ENCODE assay signal across 19 cellular contexts in genomic region chr15:72786244-72786641, GRCh38. TPM values are rescaled to one million over a fixed set of nuclear protein-coding genes. Genes with fewer than 3 reads are reported as not detected.
DNase-seq lines count a peak whose midpoint lies in the region; ATAC-seq, FAIRE-seq and TF ChIP-seq lines count a peak whose summit lies in the region.
"Had no signal": no experiment of that assay in that cellular context is flagged by ENCODE, and none has a peak within 500 bp of the region (broad histone marks: within the 10 kb centered on the region; RNA-seq: fewer than 3 reads in every experiment).

No MANE protein-coding gene starts in this region.

- H3K4me1 ChIP-seq in Loucy (ENCODE audit: insufficient read depth, low read length, poor library complexity, severe bottlenecking) (peaks cover 23% of the 10 kb centered on the region), osteoblast (ENCODE audit: insufficient read depth, low read length) (peaks cover 49% of the 10 kb centered on the region), mesendoderm (ENCODE audit: control insufficient read depth, low read depth, low read length) (no peaks in the 10 kb centered on the region)

- H3K4me2 ChIP-seq in Loucy (ENCODE audit: low read depth, low read length, poor library complexity, severe bottlenecking) (no peak overlapping the region), osteoblast (ENCODE audit: insufficient read depth, low read length) (no peak overlapping the region), mesendoderm (ENCODE audit: low read length) (no peak overlapping the region)

- no peak overlapping the region for H2AK5ac ChIP-seq in mesendoderm (ENCODE audit: low read length)

- no peak overlapping the region for H2BK15ac ChIP-seq in mesendoderm (replicated peaks; ENCODE audit: low read depth)

- no peaks in the 10 kb centered on the region for H3K9me3 ChIP-seq in Loucy (ENCODE audit: insufficient read depth, low read depth, low read length)
- H3K9me3 ChIP-seq in osteoblast (ENCODE audit: low read depth, low read length), result no peaks in the 10 kb centered on the region
- H3K9me3 ChIP-seq: thyroid gland had no signal

- peaks cover 35% of the 10 kb centered on the region for H3K4me1 Mint-ChIP-seq in T-helper 1 cell treated with Interleukin-12 subunit alpha and Interleukin-12 subunit beta and Interleukin-4 antibody, amounts not matched to agents 30 μg/mL and 1 μg/mL, for 36 hours (ENCODE audit: low read depth)

- H3K4ac ChIP-seq in mesendoderm (ENCODE audit: low read depth, low read length), result no peak overlapping the region

- H3K27me3 ChIP-seq in Loucy (ENCODE audit: insufficient read depth, low read length, poor library complexity, severe bottlenecking) (no peaks in the 10 kb centered on the region), osteoblast (ENCODE audit: insufficient read depth, low read length) (no peaks in the 10 kb centered on the region), mesendoderm (ENCODE audit: insufficient read depth, low read length, poor library complexity) (no peaks in the 10 kb centered on the region)
- H3K27me3 ChIP-seq: thyroid gland had no signal

- H3K9ac ChIP-seq in Loucy (ENCODE audit: low read depth, low read length, poor library complexity, severe bottlenecking), result no peak overlapping the region
- no peak overlapping the region for H3K9ac ChIP-seq in mesendoderm (ENCODE audit: low read length)

- peak overlapping the region; percentile 83 for H3K27ac Mint-ChIP-seq in T-helper 1 cell treated with Interleukin-12 subunit alpha and Interleukin-12 subunit beta and Interleukin-4 antibody, amounts not matched to agents 30 μg/mL and 1 μg/mL, for 36 hours

- no peak overlapping the region for H3K18ac ChIP-seq in mesendoderm (ENCODE audit: low read length)

- no peak overlapping the region for H3K23ac ChIP-seq in mesendoderm (ENCODE audit: low read length)

- peaks cover 6% of the 10 kb centered on the region for H3K36me3 Mint-ChIP-seq in T-helper 1 cell treated with Interleukin-12 subunit alpha and Interleukin-12 subunit beta and Interleukin-4 antibody, amounts not matched to agents 30 μg/mL and 1 μg/mL, for 36 hours (ENCODE audit: low read depth)

- no peak overlapping the region for H2BK120ac ChIP-seq in mesendoderm (ENCODE audit: low read depth, low read length)

- H3K79me1 ChIP-seq in mesendoderm (ENCODE audit: low read length), result peaks cover 10% of the 10 kb centered on the region

- H3K4me3 ChIP-seq in Loucy (ENCODE audit: low read length, poor library complexity, severe bottlenecking), result no peak overlapping the region
- no peak overlapping the region for H3K4me3 ChIP-seq in osteoblast (ENCODE audit: insufficient read depth, low read length)
- H3K4me3 ChIP-seq in mesendoderm (ENCODE audit: low read length), result no peak overlapping the region
- H3K4me3 ChIP-seq: thyroid gland had no signal

- H3K4me3 Mint-ChIP-seq in T-helper 1 cell treated with Interleukin-12 subunit alpha and Interleukin-12 subunit beta and Interleukin-4 antibody, amounts not matched to agents 30 μg/mL and 1 μg/mL, for 36 hours, result no peak overlapping the region

- H4K20me1 ChIP-seq in Loucy (ENCODE audit: insufficient read depth, low read length, poor library complexity, severe bottlenecking) (peaks cover 16% of the 10 kb centered on the region), osteoblast (ENCODE audit: insufficient read depth, low read length) (peaks cover 2% of the 10 kb centered on the region)

- H3K9me3 Mint-ChIP-seq in T-helper 1 cell treated with Interleukin-12 subunit alpha and Interleukin-12 subunit beta and Interleukin-4 antibody, amounts not matched to agents 30 μg/mL and 1 μg/mL, for 36 hours, result no peaks in the 10 kb centered on the region
- H3K9me3 Mint-ChIP-seq: naive thymus-derived CD8-positive, alpha-beta T cell had no signal

- DNase-seq in T-helper 1 cell (no peak), osteoblast (ENCODE audit: insufficient read length, low spot score, missing footprints) (no peak), H54 (ENCODE audit: insufficient read length, low spot score) (no peak), mesendoderm (no peak)
- DNase-seq: central memory CD4-positive, alpha-beta T cell; islet precursor cell; mammary epithelial cell; MM.1S; NCI-H187 treated with DMSO at 0.1 percent for 48 hours; NCI-H446; NK-92 treated with Interleukin-12 subunit alpha and Interleukin-12 subunit beta, amount 100 ng/mL, for 24 hours; thyroid gland had no signal

- H3K56ac ChIP-seq in mesendoderm (ENCODE audit: low read length), result no peak overlapping the region

- no peak for FAIRE-seq in H54 (lab: Jason Lieb, UNC)
- FAIRE-seq: endometrium, HTR-8/SVneo had no signal

- no peak for TF ChIP-seq POLR2A in H54 (IDR thresholded peaks at IDR 0.05; ENCODE audit: low read depth, low read length)

- H3K27ac ChIP-seq in cingulate gyrus (ENCODE audit: low read depth, low read length) (peak overlapping the region; percentile 70), osteoblast (ENCODE audit: low read depth, low read length) (peak overlapping the region; percentile 94), mesendoderm (ENCODE audit: low read depth, low read length) (no peak overlapping the region)
- H3K27ac ChIP-seq: thyroid gland had no signal

- ATAC-seq in HG03521 (IDR thresholded peaks at IDR 0.05; ENCODE audit: unreplicated experiment), result no peak
- ATAC-seq: naive thymus-derived CD8-positive, alpha-beta T cell had no signal

- TF ChIP-seq CTCF in Loucy (conservative IDR thresholded peaks at IDR 0.05; ENCODE audit: low read length) (no peak), osteoblast (IDR thresholded peaks at IDR 0.05; ENCODE audit: extremely low read depth, low read depth, low read length) (no peak)

- peaks cover 22% of the 10 kb centered on the region for H3K79me2 ChIP-seq in Loucy (ENCODE audit: insufficient read depth, low read length)
- peaks cover 23% of the 10 kb centered on the region for H3K79me2 ChIP-seq in osteoblast (ENCODE audit: insufficient read depth, low read length)
- peaks cover 20% of the 10 kb centered on the region for H3K79me2 ChIP-seq in mesendoderm (ENCODE audit: control insufficient read depth, insufficient read depth, low read length)

- H2AFZ ChIP-seq in Loucy (ENCODE audit: low read length) (peak overlapping the region; percentile 45), osteoblast (ENCODE audit: low read length) (peak overlapping the region; percentile 98)

- H3F3A ChIP-seq in Loucy (ENCODE audit: low read depth), result no peaks in the 10 kb centered on the region

- no peak overlapping the region for H2BK5ac ChIP-seq in mesendoderm (ENCODE audit: low read length)

- H3K36me3 ChIP-seq in Loucy (ENCODE audit: insufficient read depth, low read length), result no peaks in the 10 kb centered on the region
- peaks cover 6% of the 10 kb centered on the region for H3K36me3 ChIP-seq in osteoblast (ENCODE audit: insufficient read depth, low read length)
- no peaks in the 10 kb centered on the region for H3K36me3 ChIP-seq in mesendoderm (ENCODE audit: control insufficient read depth, insufficient read depth, low read length)
- H3K36me3 ChIP-seq: thyroid gland had no signal

- no CpG with 5 or more reads among the region's 4 CpGs for WGBS in mesendoderm (ENCODE audit: extremely low coverage, insufficient coverage, low lambda C conversion rate)

- no peak overlapping the region for H4K8ac ChIP-seq in mesendoderm (ENCODE audit: low read depth, low read length)

- peaks cover 4% of the 10 kb centered on the region for H3K27me3 Mint-ChIP-seq in T-helper 1 cell treated with Interleukin-12 subunit alpha and Interleukin-12 subunit beta and Interleukin-4 antibody, amounts not matched to agents 30 μg/mL and 1 μg/mL, for 36 hours (ENCODE audit: low read depth)
- H3K27me3 Mint-ChIP-seq: naive thymus-derived CD8-positive, alpha-beta T cell had no signal

- H4K5ac ChIP-seq in mesendoderm (ENCODE audit: low read length), result no peak overlapping the region

- no peaks in the 10 kb centered on the region for H3K9me2 ChIP-seq in Loucy (replicated peaks; ENCODE audit: low read depth, low read length)

RNA-seq across cellular contexts. Expression of gene ADPGK, which starts 2.7 kb away (rescaled TPM):
- 57.9 and 58.3 TPM in 2 replicates for total RNA-seq in osteoblast
- 40.2 TPM for polyA plus RNA-seq in mesendoderm (2013, experiment 1 of 2)
- polyA plus RNA-seq in mesendoderm (2013, experiment 2 of 2), result 39.7 TPM
